18 cellular contexts compared by ENCODE assay signal in genomic region chr12:24881724-24882371, GRCh38.
DNase-seq lines count a peak whose midpoint lies in the region; ATAC-seq, FAIRE-seq and TF ChIP-seq lines count a peak whose summit lies in the region.
"Had no signal": no experiment of that assay in that cellular context is flagged by ENCODE, and none has a peak within 500 bp of the region (broad histone marks: within the 10 kb centered on the region; RNA-seq: fewer than 3 reads in every experiment).

No MANE protein-coding gene starts in this region.

- H3K4me3 Mint-ChIP-seq in GM23338 = no peak overlapping the region
- H3K4me3 Mint-ChIP-seq: B cell; CD8-positive, alpha-beta T cell; IgD-negative memory B cell had no signal

- DNase-seq in GM23338 (ENCODE audit: low spot score) (no peak), Panc1 (ENCODE audit: low read depth, low spot score) (no peak), pancreas (no peak), SIG-M5 (lab: John Stamatoyannopoulos, UW) (no peak), urothelium cell line (ENCODE audit: low spot score) (no peak)
- no peak for DNase-seq in activated effector memory CD4-positive, alpha-beta T cell treated with anti-CD3 and anti-CD28 coated beads, Interleukin-2, amount 50 U/mL, for 16 hours
- DNase-seq: 8988T; Calu3; CD8-positive, alpha-beta T cell; DMS79 treated with DMSO at 0.1 percent for 48 hours; GF-D8 had no signal

- no peaks in the 10 kb centered on the region for H3K9me3 ChIP-seq in Panc1 (ENCODE audit: control insufficient read depth, insufficient read depth, low read depth, low read length)
- H3K9me3 ChIP-seq in pancreas = no peaks in the 10 kb centered on the region
- H3K9me3 ChIP-seq: BLaER1 treated with 17β-estradiol and CSF1 and Interleukin-3, amounts not matched to agents 10 nM and 100 nM; HAP-1 had no signal

- peaks cover 3% of the 10 kb centered on the region for H3K27me3 Mint-ChIP-seq in GM23338 (ENCODE audit: insufficient read depth, low read depth, poor library complexity)
- H3K27me3 Mint-ChIP-seq: B cell, IgD-negative memory B cell had no signal

- ATAC-seq in GM23338 (no peak), Panc1 (no peak), pancreas (peak; percentile 73 to 81 (median 80))
- ATAC-seq: CD8-positive, alpha-beta T cell had no signal

- 33% methylated on average over 4 of the region's 4 CpGs for WGBS in pancreas, 2 donors

- BruUV-seq in Panc1 (replicated peaks; lab: Mats Ljungman, UMichigan) = no TSS peak

- POLR2A ChIA-PET in Panc1 (lab: Charles Lee) = interaction anchor here (0.6 kb wide), 1 partner anchor 26 kb away, joined by 9 read pairs; no protein-coding TSS in a partner anchor

- H3K79me2 ChIP-seq in GM23338 (replicated peaks; ENCODE audit: insufficient read depth) = peaks cover 46% of the 10 kb centered on the region

- H3K9me3 Mint-ChIP-seq in GM23338 = no peaks in the 10 kb centered on the region
- H3K9me3 Mint-ChIP-seq: CD8-positive, alpha-beta T cell; IgD-negative memory B cell had no signal

- no peaks in the 10 kb centered on the region; the same call in 1 of the 2 replicates for H3K4me1 ChIP-seq in GM23338 (ENCODE audit: insufficient read depth)
- H3K4me1 ChIP-seq in Panc1 (ENCODE audit: control insufficient read depth, insufficient read depth, low read length) = no peaks in the 10 kb centered on the region
- peaks cover 13 to 21% (median 18%) of the 10 kb centered on the region in 3 donors for H3K4me1 ChIP-seq in pancreas

- H3K4me3 ChIP-seq in GM23338 (no peak overlapping the region), Panc1 (ENCODE audit: low read depth in 2 of 2, low read length in 2 of 2) (no peak overlapping the region), pancreas (no peak overlapping the region)
- H3K4me3 ChIP-seq: BLaER1 treated with 17β-estradiol and CSF1 and Interleukin-3, amounts not matched to agents 10 nM and 100 nM; HAP-1 had no signal

- H4K20me1 ChIP-seq in GM23338 (replicated peaks; ENCODE audit: insufficient read depth) = peaks cover 12% of the 10 kb centered on the region

- CTCF ChIA-PET in Panc1 (lab: Charles Lee) = no interaction called here

- no peak overlapping the region for H2AFZ ChIP-seq in GM23338

- H3K4me2 ChIP-seq in GM23338 = no peak overlapping the region
- H3K4me2 ChIP-seq: BLaER1 treated with 17β-estradiol and CSF1 and Interleukin-3, amounts not matched to agents 10 nM and 100 nM had no signal

- H3K27me3 ChIP-seq in GM23338 (ENCODE audit: insufficient read depth) = no peaks in the 10 kb centered on the region
- no peaks in the 10 kb centered on the region for H3K27me3 ChIP-seq in Panc1 (ENCODE audit: control insufficient read depth, insufficient read depth, low read length)
- H3K27me3 ChIP-seq in pancreas = no peaks in the 10 kb centered on the region
- H3K27me3 ChIP-seq: BLaER1 treated with 17β-estradiol and CSF1 and Interleukin-3, amounts not matched to agents 10 nM and 100 nM had no signal

- intact Hi-C loops in Panc1 (cut with micrococcal nuclease; ENCODE audit: unreplicated experiment) (no loop called here), pancreas (cut with DNase I) (no loop called here)

- TF ChIP-seq CTCF in GM23338 (conservative IDR thresholded peaks at IDR 0.05; ENCODE audit: low read depth in 2 of 2) (no peak), Panc1 (IDR thresholded peaks at IDR 0.05) (peak; percentile 8; the same call in 1 of the 2 replicates), pancreas (IDR thresholded peaks at IDR 0.05) (no peak)

- in situ Hi-C loops in Panc1 (cut with HindIII; ENCODE audit: low pct_unique_long_range_greater_than_20kb, low sequenced_read_pairs) = no loop called here

- 0 out of 3 replicates have a peak, but pooled peaks cover 2% of the 10 kb centered on the region for H3K4me1 Mint-ChIP-seq in GM23338
- H3K4me1 Mint-ChIP-seq: B cell, IgD-negative memory B cell had no signal

- H3K27ac ChIP-seq in GM23338 (ENCODE audit: low read depth) (peak overlapping the region; percentile 30; the same call in 1 of the 2 replicates), Panc1 (ENCODE audit: low read length) (no peak overlapping the region), pancreas (peak overlapping the region; percentile 39 to 79 (median 62))
- H3K27ac ChIP-seq: BLaER1 treated with 17β-estradiol and CSF1 and Interleukin-3, amounts not matched to agents 10 nM and 100 nM had no signal

- H3K36me3 Mint-ChIP-seq in GM23338 (ENCODE audit: low read depth) = peaks cover 78% of the 10 kb centered on the region
- H3K36me3 Mint-ChIP-seq: CD8-positive, alpha-beta T cell had no signal

- H3K36me3 ChIP-seq in GM23338 (ENCODE audit: insufficient read depth) (peaks cover 10% of the 10 kb centered on the region; the same call in 1 of the 2 replicates), Panc1 (ENCODE audit: control insufficient read depth, insufficient read depth, low read length) (no peaks in the 10 kb centered on the region), pancreas (peaks cover 0 to 10% (median 0%) of the 10 kb centered on the region in 3 donors)

- no peaks in the 10 kb centered on the region for H3F3A ChIP-seq in GM23338 (replicated peaks; ENCODE audit: low read depth)

- FAIRE-seq in colon (lab: Jason Lieb, UNC) = peak; percentile 10
- FAIRE-seq in pancreas (lab: Jason Lieb, UNC) = no peak
- no peak for FAIRE-seq in urothelium cell line (lab: Jason Lieb, UNC)
- FAIRE-seq: H1, HTR-8/SVneo had no signal

- H3K27ac Mint-ChIP-seq in GM23338 = no peak overlapping the region
- H3K27ac Mint-ChIP-seq: B cell; CD8-positive, alpha-beta T cell; IgD-negative memory B cell had no signal

- no peaks in the 10 kb centered on the region for H3K9me2 ChIP-seq in GM23338 (ENCODE audit: insufficient read depth)

TF ChIP-seq in GM23338, 12 proteins besides CTCF, POLR2A, EP300 and RAD21 (continues in another document):
- TF ChIP-seq ZNF114 (CRISPR knock-in tag; IDR thresholded peaks at IDR 0.05) (no peak), CREB1 (CRISPR knock-in tag; IDR thresholded peaks at IDR 0.05; ENCODE audit: low read depth) (no peak), ZNF331 (CRISPR knock-in tag; IDR thresholded peaks at IDR 0.05; ENCODE audit: low read depth) (no peak), EZH2phosphoT487 (IDR thresholded peaks at IDR 0.05; ENCODE audit: unreplicated experiment) (no peak), JUNB (IDR thresholded peaks at IDR 0.05; ENCODE audit: unreplicated experiment) (no peak), NANOG (IDR thresholded peaks at IDR 0.05; ENCODE audit: borderline replicate concordance) (no peak), POLR2AphosphoS5 (IDR thresholded peaks at IDR 0.05; ENCODE audit: low read depth) (no peak), EZH2 (IDR thresholded peaks at IDR 0.05; ENCODE audit: low read depth, unreplicated experiment) (no peak), ETS1 (IDR thresholded peaks at IDR 0.05) (no peak), STAT1 (IDR thresholded peaks at IDR 0.05; ENCODE audit: unreplicated experiment) (no peak), REST (IDR thresholded peaks at IDR 0.05; ENCODE audit: unreplicated experiment) (no peak)

Comparison
In these comparisons a context has a peak if more than half of its experiments do, and no peak if none do; other contexts are left out.
1. ATAC-seq: peak in pancreas (4 of 4); none in GM23338 (single experiment) and Panc1 (single experiment).